8 cellular contexts compared by ENCODE assay signal in the genomic region with DNA sequence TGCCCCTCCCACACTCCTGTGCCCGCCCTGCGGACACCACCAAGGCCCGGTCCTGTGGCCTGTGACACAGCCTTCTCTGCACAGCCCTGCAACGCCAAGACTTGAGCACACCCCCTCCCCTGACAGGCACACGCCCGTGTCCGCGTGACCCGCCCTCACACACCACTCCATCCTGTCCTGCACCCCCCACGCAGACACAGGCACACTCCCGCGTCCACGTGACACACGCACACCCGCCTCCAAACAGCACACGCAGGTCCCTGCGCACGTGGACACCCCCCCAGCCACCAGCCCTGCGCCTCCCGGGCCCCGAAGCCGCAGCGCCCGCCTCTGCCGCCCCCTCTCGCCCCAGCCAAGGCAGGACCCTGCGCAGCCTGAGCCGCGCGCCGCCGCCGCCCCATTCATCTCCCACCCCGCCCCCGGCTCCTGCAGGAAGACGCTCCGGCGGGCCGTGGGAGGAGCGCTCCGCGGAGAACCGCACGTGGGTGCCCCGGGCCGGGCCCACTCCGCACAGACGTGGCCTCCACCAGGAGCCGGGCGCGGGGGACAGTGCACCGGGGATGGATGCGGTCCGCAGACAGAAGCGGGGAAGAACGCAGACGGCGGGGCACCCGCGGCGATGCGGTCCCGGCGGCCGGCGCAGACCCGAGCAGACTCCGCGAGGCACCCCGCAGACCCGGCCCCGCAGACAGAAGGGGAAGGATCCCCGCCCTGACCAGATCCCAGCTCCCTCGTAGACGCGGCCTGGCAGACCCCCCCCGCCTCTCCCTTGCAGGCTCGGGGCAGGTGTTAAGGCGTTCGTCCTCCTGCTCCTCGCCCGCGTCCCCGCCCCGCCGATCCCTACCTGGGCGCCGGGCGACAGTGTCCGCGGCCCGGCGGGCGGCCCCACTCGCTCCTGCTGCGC. TPM values are rescaled to one million over a fixed set of nuclear protein-coding genes. Genes with fewer than 3 reads are reported as not detected.
DNase-seq lines count a peak whose midpoint lies in the region; ATAC-seq and TF ChIP-seq lines count a peak whose summit lies in the region.

No MANE protein-coding gene starts in this region.

- ATAC-seq in HG03097 (IDR thresholded peaks at IDR 0.05; ENCODE audit: low FRiP score, unreplicated experiment), result peak; percentile 17
- ATAC-seq in activated T-helper 17 cell treated with anti-CD3 and anti-CD28 coated beads, Interleukin-2, amount 50 U/mL, for 72 hours (replicated peaks), result peak; percentile 27
- ATAC-seq in stimulated activated naive CD8-positive, alpha-beta T cell treated with anti-CD3 and anti-CD28 coated beads, Interleukin-15, amount 100 ng/mL, for 72 hours, result peak; percentile 51

- no peak for TF ChIP-seq POLR2A in Peyer's patch (IDR thresholded peaks at IDR 0.05)

- peaks cover 13 to 62% (median 27%) of the 10 kb centered on the region in 4 donors for H3K4me1 ChIP-seq in Peyer's patch

- DNase-seq in NCI-H2227 (lab: John Stamatoyannopoulos, UW; ENCODE audit: unreplicated experiment) (peak; percentile 74), NCI-H2227 treated with DMSO at 0.1 percent for 48 hours (lab: John Stamatoyannopoulos, UW) (no peak), Peyer's patch (peak; percentile 77 to 92 (median 92)), fibroblast of pulmonary artery (ENCODE audit: low read depth) (peak; percentile 76), nephron progenitor cell (peak; percentile 80)
- peak; percentile 58 to 64 for DNase-seq in stimulated activated naive CD8-positive, alpha-beta T cell treated with anti-CD3 and anti-CD28 coated beads, Interleukin-15, amount 100 ng/mL, for 72 hours

- H3K27ac Mint-ChIP-seq in activated T-helper 17 cell treated with anti-CD3 and anti-CD28 coated beads, Interleukin-2, amount 50 U/mL, for 72 hours, result peak overlapping the region; percentile 29
- no peak overlapping the region for H3K27ac Mint-ChIP-seq in nephron progenitor cell
- H3K27ac Mint-ChIP-seq in stimulated activated naive CD8-positive, alpha-beta T cell treated with anti-CD3 and anti-CD28 coated beads, Interleukin-15, amount 100 ng/mL, for 72 hours, result peak overlapping the region in 1 of 2 donors; percentile 3

- no peaks in the 10 kb centered on the region for H3K9me3 Mint-ChIP-seq in activated T-helper 17 cell treated with anti-CD3 and anti-CD28 coated beads, Interleukin-2, amount 50 U/mL, for 72 hours
- H3K9me3 Mint-ChIP-seq in nephron progenitor cell, result no peaks in the 10 kb centered on the region
- H3K9me3 Mint-ChIP-seq in stimulated activated naive CD8-positive, alpha-beta T cell treated with anti-CD3 and anti-CD28 coated beads, Interleukin-15, amount 100 ng/mL, for 72 hours, result no peaks in the 10 kb centered on the region

- no peaks in the 10 kb centered on the region for H3K9me3 ChIP-seq in Peyer's patch

- peak overlapping the region; percentile 59 to 89 (median 86) for H3K27ac ChIP-seq in Peyer's patch

- H3K27me3 ChIP-seq in Peyer's patch, result no peaks in the 10 kb centered on the region

- no peaks in the 10 kb centered on the region for H3K27me3 Mint-ChIP-seq in activated T-helper 17 cell treated with anti-CD3 and anti-CD28 coated beads, Interleukin-2, amount 50 U/mL, for 72 hours
- H3K27me3 Mint-ChIP-seq in nephron progenitor cell (ENCODE audit: low read depth, poor library complexity), result peaks cover 41% of the 10 kb centered on the region
- no peaks in the 10 kb centered on the region for H3K27me3 Mint-ChIP-seq in stimulated activated naive CD8-positive, alpha-beta T cell treated with anti-CD3 and anti-CD28 coated beads, Interleukin-15, amount 100 ng/mL, for 72 hours

- peaks cover 28% of the 10 kb centered on the region for H3K4me1 Mint-ChIP-seq in activated T-helper 17 cell treated with anti-CD3 and anti-CD28 coated beads, Interleukin-2, amount 50 U/mL, for 72 hours
- peaks cover 79% of the 10 kb centered on the region for H3K4me1 Mint-ChIP-seq in nephron progenitor cell
- peaks cover 52% of the 10 kb centered on the region for H3K4me1 Mint-ChIP-seq in stimulated activated naive CD8-positive, alpha-beta T cell treated with anti-CD3 and anti-CD28 coated beads, Interleukin-15, amount 100 ng/mL, for 72 hours

- H3K36me3 Mint-ChIP-seq in activated T-helper 17 cell treated with anti-CD3 and anti-CD28 coated beads, Interleukin-2, amount 50 U/mL, for 72 hours (ENCODE audit: low read depth), result no peaks in the 10 kb centered on the region
- no peaks in the 10 kb centered on the region for H3K36me3 Mint-ChIP-seq in nephron progenitor cell (ENCODE audit: low read depth)

- H3K4me3 ChIP-seq in Peyer's patch (peak overlapping the region; percentile 63 to 86 (median 74)), fibroblast of pulmonary artery (replicated peaks; ENCODE audit: low read depth, low read length) (peak overlapping the region; percentile 58)

- no peaks in the 10 kb centered on the region for H3K36me3 ChIP-seq in Peyer's patch

- TF ChIP-seq CTCF in Peyer's patch (IDR thresholded peaks at IDR 0.05), result no peak
- no peak for TF ChIP-seq CTCF in fibroblast of pulmonary artery (IDR thresholded peaks at IDR 0.05; ENCODE audit: low read length, missing control alignments)
- TF ChIP-seq CTCF in nephron progenitor cell (IDR thresholded peaks at IDR 0.05), result no peak

- peak overlapping the region; percentile 68 for H3K4me3 Mint-ChIP-seq in activated T-helper 17 cell treated with anti-CD3 and anti-CD28 coated beads, Interleukin-2, amount 50 U/mL, for 72 hours
- H3K4me3 Mint-ChIP-seq in nephron progenitor cell, result peak overlapping the region; percentile 73
- H3K4me3 Mint-ChIP-seq in stimulated activated naive CD8-positive, alpha-beta T cell treated with anti-CD3 and anti-CD28 coated beads, Interleukin-15, amount 100 ng/mL, for 72 hours, result peak overlapping the region; percentile 75

RNA-seq across cellular contexts. Expression of a gene that starts 0.5 kb away (rescaled TPM):
- 10 to 100 TPM in 1 of 4 donors, 1 to 10 TPM in 3; 2.5 to 13.2 (median 4.6) TPM for total RNA-seq in Peyer's patch
- total RNA-seq in activated T-helper 17 cell treated with anti-CD3 and anti-CD28 coated beads, Interleukin-2, amount 50 U/mL, for 72 hours, result 1 to 10 TPM; 4.0 to 4.9 TPM

RNA-seq across cellular contexts. Expression of a gene that starts 23.9 kb away (rescaled TPM):
- total RNA-seq in Peyer's patch, result 10 to 100 TPM in 1 of 4 donors, 1 to 10 TPM in 2, under 1 TPM in 1; 0.88 to 27.2 (median 4.3) TPM
- 1 to 10 TPM in 1 of 2 donors, not detected in 1; 1.6 TPM for total RNA-seq in activated T-helper 17 cell treated with anti-CD3 and anti-CD28 coated beads, Interleukin-2, amount 50 U/mL, for 72 hours

RNA-seq across cellular contexts. Expression of a gene that starts 46.3 kb away (rescaled TPM):
- total RNA-seq in Peyer's patch, result 10 to 100 TPM; 24.8 to 41.6 (median 32.2) TPM
- total RNA-seq in activated T-helper 17 cell treated with anti-CD3 and anti-CD28 coated beads, Interleukin-2, amount 50 U/mL, for 72 hours, result 10 to 100 TPM; 30.8 to 40.4 TPM
